2 cellular contexts compared by ENCODE assay signal in genomic region chr6:109118337-109118736, GRCh38.
TF ChIP-seq lines count a peak whose summit lies in the region.

No MANE protein-coding gene starts in this region.

TF ChIP-seq in liver, 16 proteins besides CTCF, POLR2A, EP300 and RAD21:
- TF ChIP-seq GABPA (IDR thresholded peaks at IDR 0.05 in 1 of 2, conservative IDR thresholded peaks at IDR 0.05 in 1 of 2) (no peak), JUND (IDR thresholded peaks at IDR 0.05) (no peak), NR2F2 (IDR thresholded peaks at IDR 0.05) (no peak), ATF3 (IDR thresholded peaks at IDR 0.05) (no peak), HNF4A (conservative IDR thresholded peaks at IDR 0.05) (no peak), EGR1 (IDR thresholded peaks at IDR 0.05; ENCODE audit: low read depth in 2 of 2) (no peak), RXRA (IDR thresholded peaks at IDR 0.05) (no peak), FOXA1 (IDR thresholded peaks at IDR 0.05) (no peak), SP1 (IDR thresholded peaks at IDR 0.05) (no peak), YY1 (IDR thresholded peaks at IDR 0.05) (no peak), MAX (IDR thresholded peaks at IDR 0.05) (no peak), FOXA2 (IDR thresholded peaks at IDR 0.05) (no peak), TAF1 (conservative IDR thresholded peaks at IDR 0.05) (no peak), HNF4G (IDR thresholded peaks at IDR 0.05) (no peak)
- TF ChIP-seq, protein P1, sequence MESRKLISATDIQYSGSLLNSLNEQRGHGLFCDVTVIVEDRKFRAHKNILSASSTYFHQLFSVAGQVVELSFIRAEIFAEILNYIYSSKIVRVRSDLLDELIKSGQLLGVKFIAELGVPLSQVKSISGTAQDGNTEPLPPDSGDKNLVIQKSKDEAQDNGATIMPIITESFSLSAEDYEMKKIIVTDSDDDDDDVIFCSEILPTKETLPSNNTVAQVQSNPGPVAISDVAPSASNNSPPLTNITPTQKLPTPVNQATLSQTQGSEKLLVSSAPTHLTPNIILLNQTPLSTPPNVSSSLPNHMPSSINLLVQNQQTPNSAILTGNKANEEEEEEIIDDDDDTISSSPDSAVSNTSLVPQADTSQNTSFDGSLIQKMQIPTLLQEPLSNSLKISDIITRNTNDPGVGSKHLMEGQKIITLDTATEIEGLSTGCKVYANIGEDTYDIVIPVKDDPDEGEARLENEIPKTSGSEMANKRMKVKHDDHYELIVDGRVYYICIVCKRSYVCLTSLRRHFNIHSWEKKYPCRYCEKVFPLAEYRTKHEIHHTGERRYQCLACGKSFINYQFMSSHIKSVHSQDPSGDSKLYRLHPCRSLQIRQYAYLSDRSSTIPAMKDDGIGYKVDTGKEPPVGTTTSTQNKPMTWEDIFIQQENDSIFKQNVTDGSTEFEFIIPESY (IDR thresholded peaks at IDR 0.05) = no peak
- TF ChIP-seq, protein P2, sequence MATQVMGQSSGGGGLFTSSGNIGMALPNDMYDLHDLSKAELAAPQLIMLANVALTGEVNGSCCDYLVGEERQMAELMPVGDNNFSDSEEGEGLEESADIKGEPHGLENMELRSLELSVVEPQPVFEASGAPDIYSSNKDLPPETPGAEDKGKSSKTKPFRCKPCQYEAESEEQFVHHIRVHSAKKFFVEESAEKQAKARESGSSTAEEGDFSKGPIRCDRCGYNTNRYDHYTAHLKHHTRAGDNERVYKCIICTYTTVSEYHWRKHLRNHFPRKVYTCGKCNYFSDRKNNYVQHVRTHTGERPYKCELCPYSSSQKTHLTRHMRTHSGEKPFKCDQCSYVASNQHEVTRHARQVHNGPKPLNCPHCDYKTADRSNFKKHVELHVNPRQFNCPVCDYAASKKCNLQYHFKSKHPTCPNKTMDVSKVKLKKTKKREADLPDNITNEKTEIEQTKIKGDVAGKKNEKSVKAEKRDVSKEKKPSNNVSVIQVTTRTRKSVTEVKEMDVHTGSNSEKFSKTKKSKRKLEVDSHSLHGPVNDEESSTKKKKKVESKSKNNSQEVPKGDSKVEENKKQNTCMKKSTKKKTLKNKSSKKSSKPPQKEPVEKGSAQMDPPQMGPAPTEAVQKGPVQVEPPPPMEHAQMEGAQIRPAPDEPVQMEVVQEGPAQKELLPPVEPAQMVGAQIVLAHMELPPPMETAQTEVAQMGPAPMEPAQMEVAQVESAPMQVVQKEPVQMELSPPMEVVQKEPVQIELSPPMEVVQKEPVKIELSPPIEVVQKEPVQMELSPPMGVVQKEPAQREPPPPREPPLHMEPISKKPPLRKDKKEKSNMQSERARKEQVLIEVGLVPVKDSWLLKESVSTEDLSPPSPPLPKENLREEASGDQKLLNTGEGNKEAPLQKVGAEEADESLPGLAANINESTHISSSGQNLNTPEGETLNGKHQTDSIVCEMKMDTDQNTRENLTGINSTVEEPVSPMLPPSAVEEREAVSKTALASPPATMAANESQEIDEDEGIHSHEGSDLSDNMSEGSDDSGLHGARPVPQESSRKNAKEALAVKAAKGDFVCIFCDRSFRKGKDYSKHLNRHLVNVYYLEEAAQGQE (IDR thresholded peaks at IDR 0.05) = no peak

TF ChIP-seq in HepG2, 621 proteins besides CTCF, POLR2A, EP300 and RAD21:
- TF ChIP-seq, protein P3, sequence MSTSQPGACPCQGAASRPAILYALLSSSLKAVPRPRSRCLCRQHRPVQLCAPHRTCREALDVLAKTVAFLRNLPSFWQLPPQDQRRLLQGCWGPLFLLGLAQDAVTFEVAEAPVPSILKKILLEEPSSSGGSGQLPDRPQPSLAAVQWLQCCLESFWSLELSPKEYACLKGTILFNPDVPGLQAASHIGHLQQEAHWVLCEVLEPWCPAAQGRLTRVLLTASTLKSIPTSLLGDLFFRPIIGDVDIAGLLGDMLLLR (CRISPR knock-in tag; IDR thresholded peaks at IDR 0.05) = no peak
- no peak for TF ChIP-seq RERE (CRISPR knock-in tag; IDR thresholded peaks at IDR 0.05; ENCODE audit: low read depth)
- TF ChIP-seq WIZ (CRISPR knock-in tag; IDR thresholded peaks at IDR 0.05) = no peak
- no peak for TF ChIP-seq AKNA (CRISPR knock-in tag; IDR thresholded peaks at IDR 0.05; ENCODE audit: borderline replicate concordance)
- TF ChIP-seq CAMTA2 (CRISPR knock-in tag; IDR thresholded peaks at IDR 0.05; ENCODE audit: borderline replicate concordance) = no peak
- TF ChIP-seq, protein P4, sequence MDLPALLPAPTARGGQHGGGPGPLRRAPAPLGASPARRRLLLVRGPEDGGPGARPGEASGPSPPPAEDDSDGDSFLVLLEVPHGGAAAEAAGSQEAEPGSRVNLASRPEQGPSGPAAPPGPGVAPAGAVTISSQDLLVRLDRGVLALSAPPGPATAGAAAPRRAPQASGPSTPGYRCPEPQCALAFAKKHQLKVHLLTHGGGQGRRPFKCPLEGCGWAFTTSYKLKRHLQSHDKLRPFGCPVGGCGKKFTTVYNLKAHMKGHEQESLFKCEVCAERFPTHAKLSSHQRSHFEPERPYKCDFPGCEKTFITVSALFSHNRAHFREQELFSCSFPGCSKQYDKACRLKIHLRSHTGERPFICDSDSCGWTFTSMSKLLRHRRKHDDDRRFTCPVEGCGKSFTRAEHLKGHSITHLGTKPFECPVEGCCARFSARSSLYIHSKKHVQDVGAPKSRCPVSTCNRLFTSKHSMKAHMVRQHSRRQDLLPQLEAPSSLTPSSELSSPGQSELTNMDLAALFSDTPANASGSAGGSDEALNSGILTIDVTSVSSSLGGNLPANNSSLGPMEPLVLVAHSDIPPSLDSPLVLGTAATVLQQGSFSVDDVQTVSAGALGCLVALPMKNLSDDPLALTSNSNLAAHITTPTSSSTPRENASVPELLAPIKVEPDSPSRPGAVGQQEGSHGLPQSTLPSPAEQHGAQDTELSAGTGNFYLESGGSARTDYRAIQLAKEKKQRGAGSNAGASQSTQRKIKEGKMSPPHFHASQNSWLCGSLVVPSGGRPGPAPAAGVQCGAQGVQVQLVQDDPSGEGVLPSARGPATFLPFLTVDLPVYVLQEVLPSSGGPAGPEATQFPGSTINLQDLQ (CRISPR knock-in tag; IDR thresholded peaks at IDR 0.05) = no peak
- TF ChIP-seq ZNF607 (CRISPR knock-in tag; IDR thresholded peaks at IDR 0.05; ENCODE audit: borderline replicate concordance) = no peak
- TF ChIP-seq CENPT (CRISPR knock-in tag; IDR thresholded peaks at IDR 0.05; ENCODE audit: low read depth) = no peak
- TF ChIP-seq ZNF253 (CRISPR knock-in tag; IDR thresholded peaks at IDR 0.05; ENCODE audit: borderline replicate concordance) = no peak
- TF ChIP-seq MIER3 (CRISPR knock-in tag; IDR thresholded peaks at IDR 0.05; ENCODE audit: borderline replicate concordance) = no peak
- no peak for TF ChIP-seq ZFP82 (CRISPR knock-in tag; IDR thresholded peaks at IDR 0.05; ENCODE audit: borderline replicate concordance)
- TF ChIP-seq RARG (CRISPR knock-in tag; IDR thresholded peaks at IDR 0.05; ENCODE audit: low read depth) = no peak
- no peak for TF ChIP-seq NFYB (CRISPR knock-in tag; IDR thresholded peaks at IDR 0.05)
- no peak for TF ChIP-seq TARDBP (CRISPR knock-in tag; IDR thresholded peaks at IDR 0.05)
- TF ChIP-seq STAT6 (CRISPR knock-in tag; IDR thresholded peaks at IDR 0.05; ENCODE audit: borderline replicate concordance) = no peak
